15 cellular contexts compared by ENCODE assay signal in genomic region chr18:74289137-74289536, GRCh38. TPM values are rescaled to one million over a fixed set of nuclear protein-coding genes. Genes with fewer than 3 reads are reported as not detected.
DNase-seq lines count a peak whose midpoint lies in the region; ATAC-seq and TF ChIP-seq lines count a peak whose summit lies in the region.
"Had no signal": no experiment of that assay in that cellular context is flagged by ENCODE, and none has a peak within 500 bp of the region (broad histone marks: within the 10 kb centered on the region; RNA-seq: fewer than 3 reads in every experiment).

No MANE protein-coding gene starts in this region.

- H3K27ac ChIP-seq in lower lobe of right lung: peak overlapping the region; percentile 83

- H3K27me3 Mint-ChIP-seq in activated naive CD8-positive, alpha-beta T cell: no peaks in the 10 kb centered on the region
- peaks cover 1% of the 10 kb centered on the region for H3K27me3 Mint-ChIP-seq in activated naive CD8-positive, alpha-beta T cell treated with anti-CD3 and anti-CD28 coated beads, Interleukin-2, amount 50 U/mL, for 24 hours
- H3K27me3 Mint-ChIP-seq in brain (peaks cover 4% of the 10 kb centered on the region), type B pancreatic cell (no peaks in the 10 kb centered on the region)
- H3K27me3 Mint-ChIP-seq: naive thymus-derived CD8-positive, alpha-beta T cell had no signal

- peaks cover 27% of the 10 kb centered on the region for H3K4me1 Mint-ChIP-seq in activated naive CD8-positive, alpha-beta T cell (ENCODE audit: low read depth)
- H3K4me1 Mint-ChIP-seq in activated naive CD8-positive, alpha-beta T cell treated with anti-CD3 and anti-CD28 coated beads, Interleukin-2, amount 50 U/mL, for 24 hours: peaks cover 23% of the 10 kb centered on the region
- H3K4me1 Mint-ChIP-seq in brain: peaks cover 53% of the 10 kb centered on the region
- H3K4me1 Mint-ChIP-seq in type B pancreatic cell (ENCODE audit: unreplicated experiment): peaks cover 27% of the 10 kb centered on the region

- H3K36me3 Mint-ChIP-seq in activated naive CD8-positive, alpha-beta T cell: peaks cover 2% of the 10 kb centered on the region
- H3K36me3 Mint-ChIP-seq in activated naive CD8-positive, alpha-beta T cell treated with anti-CD3 and anti-CD28 coated beads, Interleukin-2, amount 50 U/mL, for 24 hours (ENCODE audit: low read depth): peaks cover 4% of the 10 kb centered on the region
- H3K36me3 Mint-ChIP-seq in brain: no peaks in the 10 kb centered on the region
- H3K36me3 Mint-ChIP-seq in type B pancreatic cell: no peaks in the 10 kb centered on the region

- peaks cover 48% of the 10 kb centered on the region for H3K4me1 ChIP-seq in lower lobe of right lung

- no peak for ATAC-seq in activated naive CD8-positive, alpha-beta T cell treated with anti-CD3 and anti-CD28 coated beads, Interleukin-2, amount 50 U/mL, for 24 hours
- ATAC-seq in lower lobe of right lung (no peak), GM19463 (IDR thresholded peaks at IDR 0.05; ENCODE audit: unreplicated experiment) (no peak), HG03378 (IDR thresholded peaks at IDR 0.05; ENCODE audit: unreplicated experiment) (no peak)
- ATAC-seq: naive thymus-derived CD8-positive, alpha-beta T cell had no signal

- H3K4me3 Mint-ChIP-seq in activated naive CD8-positive, alpha-beta T cell: no peak overlapping the region
- H3K4me3 Mint-ChIP-seq in activated naive CD8-positive, alpha-beta T cell treated with anti-CD3 and anti-CD28 coated beads, Interleukin-2, amount 50 U/mL, for 24 hours: no peak overlapping the region
- H3K4me3 Mint-ChIP-seq in brain (peak overlapping the region in 3 of 5 experiments; percentile 5 to 81 (median 48)), type B pancreatic cell (peak overlapping the region; percentile 45)

- no peaks in the 10 kb centered on the region for H3K9me3 Mint-ChIP-seq in activated naive CD8-positive, alpha-beta T cell (ENCODE audit: low read depth)
- H3K9me3 Mint-ChIP-seq in activated naive CD8-positive, alpha-beta T cell treated with anti-CD3 and anti-CD28 coated beads, Interleukin-2, amount 50 U/mL, for 24 hours: no peaks in the 10 kb centered on the region
- H3K9me3 Mint-ChIP-seq in brain: no peaks in the 10 kb centered on the region
- no peaks in the 10 kb centered on the region for H3K9me3 Mint-ChIP-seq in type B pancreatic cell

- no peak for DNase-seq in activated naive CD8-positive, alpha-beta T cell treated with anti-CD3 and anti-CD28 coated beads, Interleukin-2, amount 50 U/mL, for 24 hours
- DNase-seq in lower lobe of right lung (no peak), type B pancreatic cell (ENCODE audit: extremely low spot score, unreplicated experiment) (no peak)
- no peak for DNase-seq in stimulated activated CD4-positive, alpha-beta T cell treated with anti-CD3 and anti-CD28 coated beads, Interleukin-12 subunit alpha, Interleukin-12 subunit beta, amount 100 ng/mL, for 4 hours
- DNase-seq: activated CD4-positive, alpha-beta T cell treated with anti-CD3 and anti-CD28 coated beads for 4 hours; activated gamma-delta T cell treated with Interleukin-2 at 50 U/mL for 16 hours; dorsolateral prefrontal cortex; Kasumi-1; naive thymus-derived CD8-positive, alpha-beta T cell; NCI-H524 treated with DMSO at 0.1 percent for 48 hours; stimulated activated CD4-positive, alpha-beta T cell treated with anti-CD3 and anti-CD28 coated beads, Interleukin-4, amount 100 ng/mL, for 1 hour had no signal

- H3K4me3 ChIP-seq in lower lobe of right lung: peak overlapping the region; percentile 91
- H3K4me3 ChIP-seq: dorsolateral prefrontal cortex had no signal

- TF ChIP-seq CTCF in brain (conservative IDR thresholded peaks at IDR 0.05) (no peak), lower lobe of right lung (IDR thresholded peaks at IDR 0.05) (no peak), type B pancreatic cell (conservative IDR thresholded peaks at IDR 0.05) (no peak)

- no peaks in the 10 kb centered on the region for H3K36me3 ChIP-seq in lower lobe of right lung

- no peaks in the 10 kb centered on the region for H3K27me3 ChIP-seq in lower lobe of right lung (ENCODE audit: low read depth)
- H3K27me3 ChIP-seq: dorsolateral prefrontal cortex had no signal

- peak overlapping the region; percentile 8 for H3K27ac Mint-ChIP-seq in activated naive CD8-positive, alpha-beta T cell
- H3K27ac Mint-ChIP-seq in activated naive CD8-positive, alpha-beta T cell treated with anti-CD3 and anti-CD28 coated beads, Interleukin-2, amount 50 U/mL, for 24 hours: no peak overlapping the region
- no peak overlapping the region for H3K27ac Mint-ChIP-seq in brain
- no peak overlapping the region for H3K27ac Mint-ChIP-seq in type B pancreatic cell
- H3K27ac Mint-ChIP-seq: naive thymus-derived CD8-positive, alpha-beta T cell had no signal

- H3K9me3 ChIP-seq in lower lobe of right lung: no peaks in the 10 kb centered on the region

- intact Hi-C loops in lower lobe of right lung (cut with DNase I): no loop called here

RNA-seq across cellular contexts. Expression of gene CYB5A, which starts 2.6 kb away (rescaled TPM):
- polyA plus RNA-seq in brain (ENCODE audit: insufficient read depth, low read depth, low replicate concordance): 243 TPM
- 458 TPM for total RNA-seq in lower lobe of right lung
- total RNA-seq in type B pancreatic cell (ENCODE audit: low replicate concordance): 74.9 and 101 TPM in 2 replicates

RNA-seq across cellular contexts. Expression of gene C18orf63, which starts 26.5 kb away (rescaled TPM):
- not detected for polyA plus RNA-seq in brain (ENCODE audit: insufficient read depth, low read depth, low replicate concordance)
- 0.65 TPM for total RNA-seq in lower lobe of right lung
- total RNA-seq in type B pancreatic cell (ENCODE audit: low replicate concordance): not detected in 2 replicates
- total RNA-seq: naive thymus-derived CD8-positive, alpha-beta T cell had no signal
- polyA plus RNA-seq: naive thymus-derived CD8-positive, alpha-beta T cell had no signal

Comparison
In these comparisons a context has a peak if more than half of its experiments do, and no peak if none do; other contexts are left out.
1. H3K4me3 Mint-ChIP-seq: peak in brain (3 of 5) and type B pancreatic cell (single experiment); none in activated naive CD8-positive, alpha-beta T cell (single experiment) and activated naive CD8-positive, alpha-beta T cell treated with anti-CD3 and anti-CD28 coated beads, Interleukin-2, amount 50 U/mL, for 24 hours (single experiment).